In the genomic region with DNA sequence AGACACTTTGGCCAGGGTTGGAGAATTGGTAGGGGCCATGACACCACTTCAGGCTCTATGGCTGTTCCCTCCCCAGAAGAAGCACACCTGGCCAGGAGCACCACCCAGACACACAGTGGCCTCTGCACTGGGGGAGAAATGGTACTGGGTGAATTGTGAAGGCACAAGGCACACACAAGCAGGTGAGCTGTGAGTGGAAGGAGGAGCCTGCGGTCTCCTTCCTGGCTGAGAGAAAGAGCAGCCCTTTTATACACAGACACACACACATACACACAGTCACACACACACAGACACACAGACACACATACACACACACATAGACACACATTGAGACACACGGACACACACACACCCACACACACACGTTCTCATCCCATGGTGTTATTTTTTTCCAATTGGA, we compare ENCODE assay signal across 21 cellular contexts. TPM values are rescaled to one million over a fixed set of nuclear protein-coding genes. Genes with fewer than 3 reads are reported as not detected.
DNase-seq lines count a peak whose midpoint lies in the region; ATAC-seq, FAIRE-seq and TF ChIP-seq lines count a peak whose summit lies in the region.
"Had no signal": no experiment of that assay in that cellular context is flagged by ENCODE, and none has a peak within 500 bp of the region (broad histone marks: within the 10 kb centered on the region; RNA-seq: fewer than 3 reads in every experiment).

No MANE protein-coding gene starts in this region.

- peak; percentile 9 for ATAC-seq in left lung
- no peak for ATAC-seq in GM21423 (IDR thresholded peaks at IDR 0.05; ENCODE audit: unreplicated experiment)

- DNase-seq in NCI-H510A treated with DMSO at 0.1 percent for 48 hours (lab: John Stamatoyannopoulos, UW): peak; percentile 6
- DNase-seq in NCI-H510A (lab: John Stamatoyannopoulos, UW): no peak
- no peak for DNase-seq in HTR-8/SVneo (ENCODE audit: insufficient read length, low spot score)
- DNase-seq in left lung: no peak
- peak; percentile 51 to 52 for DNase-seq in thyroid gland
- DNase-seq in posterior cingulate gyrus: no peak
- no peak for DNase-seq in adrenal gland
- DNase-seq: 8988T, AML-193, DMS79 treated with DMSO at 0.1 percent for 48 hours, KG1, NCI-H1092 treated with DMSO at 0.1 percent for 48 hours, NCI-H1436 treated with DMSO at 0.1 percent for 48 hours, NCI-H1930, NCI-H2227 treated with DMSO at 0.1 percent for 48 hours, NCI-H524, PC-9, RPMI8226, SHP77 had no signal

- H3K27me3 ChIP-seq in left lung (no peaks in the 10 kb centered on the region), thyroid gland (no peaks in the 10 kb centered on the region), adrenal gland (no peaks in the 10 kb centered on the region)

- intact Hi-C loops in left lung (cut with DNase I): no loop called here
- intact Hi-C loops in thyroid gland (cut with DNase I): loop anchor here (5.0 to 10.0 kb wide), 2 partner anchors 153 to 285 kb away; no protein-coding TSS in a partner anchor
- intact Hi-C loops in posterior cingulate gyrus (cut with DNase I): no loop called here
- intact Hi-C loops in adrenal gland (cut with DNase I): loop anchor here (10.0 kb wide), 1 partner anchor 283 kb away; no protein-coding TSS in a partner anchor

- H3K36me3 ChIP-seq in left lung (peaks cover 0 to 7% of the 10 kb centered on the region in 2 donors), thyroid gland (no peaks in the 10 kb centered on the region), adrenal gland (replicated peaks in 1 of 2) (no peaks in the 10 kb centered on the region)

- no peak for TF ChIP-seq CTCF in left lung (IDR thresholded peaks at IDR 0.05)
- TF ChIP-seq CTCF in thyroid gland (IDR thresholded peaks at IDR 0.05): no peak
- no peak for TF ChIP-seq CTCF in adrenal gland (IDR thresholded peaks at IDR 0.05)

- no peak overlapping the region for H3K4me3 ChIP-seq in left lung
- H3K4me3 ChIP-seq in thyroid gland (replicated peaks in 1 of 3): no peak overlapping the region
- H3K4me3 ChIP-seq in adrenal gland: no peak overlapping the region
- H3K4me3 ChIP-seq: HAP-1, PC-9 had no signal

- 33 to 45% methylated on average over 3 of the region's 3 CpGs for WGBS in thyroid gland, 2 donors
- whole genome bisulfite sequencing in adrenal gland, 4 donors: 56 to 82% (median 74%) methylated on average over 3 of the region's 3 CpGs

- H3K9me3 ChIP-seq in left lung: no peaks in the 10 kb centered on the region
- H3K9me3 ChIP-seq in thyroid gland: no peaks in the 10 kb centered on the region
- no peaks in the 10 kb centered on the region for H3K9me3 ChIP-seq in adrenal gland (replicated peaks in 1 of 3)
- H3K9me3 ChIP-seq: HAP-1 had no signal

- TF ChIP-seq POLR2A in thyroid gland (IDR thresholded peaks at IDR 0.05): no peak
- no peak for TF ChIP-seq POLR2A in adrenal gland (IDR thresholded peaks at IDR 0.05)

- H3K27ac ChIP-seq in left lung (no peak overlapping the region), thyroid gland (peak overlapping the region; percentile 24 to 40 (median 31)), adrenal gland (no peak overlapping the region)
- H3K27ac ChIP-seq: PC-9 had no signal

- H3K4me1 ChIP-seq in left lung (peaks cover 0 to 12% of the 10 kb centered on the region in 2 donors), thyroid gland (peaks cover 18 to 28% of the 10 kb centered on the region in 2 donors), adrenal gland (replicated peaks in 1 of 2) (no peaks in the 10 kb centered on the region)

- peak; percentile 40 for FAIRE-seq in HTR-8/SVneo (lab: Jason Lieb, UNC)

RNA-seq across cellular contexts. Expression of gene C11orf58, which starts 43.4 kb away (rescaled TPM):
- total RNA-seq in left lung (10 to 100 TPM; 87.9 to 89.0 TPM), thyroid gland (100 to 1,000 TPM; 190 to 280 (median 195) TPM), adrenal gland (100 to 1,000 TPM; 107 to 297 (median 125) TPM)
- 100 to 1,000 TPM in 1 of 3 donors, 10 to 100 TPM in 2; 63.7 to 251 (median 85.7) TPM for polyA plus RNA-seq in adrenal gland

Comparison
In these comparisons a context has a peak if more than half of its experiments do, and no peak if none do; other contexts are left out.
1. DNase-seq: peak in NCI-H510A treated with DMSO at 0.1 percent for 48 hours (single experiment) and thyroid gland (2 of 2); none in NCI-H510A (single experiment), HTR-8/SVneo (single experiment), left lung (0 of 2), posterior cingulate gyrus (0 of 10) and adrenal gland (0 of 7).
2. H3K27ac ChIP-seq: peak in thyroid gland (3 of 3); none in left lung (0 of 2) and adrenal gland (0 of 5).
3. intact Hi-C loops: an anchor here in thyroid gland (5.0 to 10.0 kb wide) and adrenal gland (10.0 kb wide); none called in left lung and posterior cingulate gyrus.